Comparison of ENCODE assay signal across 1 cellular context in genomic region chr6:85081102-85081501, GRCh38.
TF ChIP-seq lines count a peak whose summit lies in the region.

No MANE protein-coding gene starts in this region.

TF ChIP-seq in H1, 55 proteins besides CTCF, POLR2A, EP300 and RAD21 (continued from another document):
- no peak for TF ChIP-seq CBX5 (IDR thresholded peaks at IDR 0.05; ENCODE audit: low read depth, low read length)
- no peak for TF ChIP-seq KDM4A (IDR thresholded peaks at IDR 0.05; ENCODE audit: low read depth, low read length, severe bottlenecking)
- TF ChIP-seq POLR2AphosphoS5 (IDR thresholded peaks at IDR 0.05; ENCODE audit: low read depth, low read length): no peak
- TF ChIP-seq SIX5 (IDR thresholded peaks at IDR 0.05; ENCODE audit: low read depth, low read length): no peak
- no peak for TF ChIP-seq CBX8 (IDR thresholded peaks at IDR 0.05; ENCODE audit: borderline replicate concordance, low read depth, low read length)
- no peak for TF ChIP-seq RXRA (IDR thresholded peaks at IDR 0.05; ENCODE audit: insufficient read depth, low read depth, low read length)
- TF ChIP-seq FOSL1 (IDR thresholded peaks at IDR 0.05; ENCODE audit: insufficient read depth, low read depth, low read length): no peak
- no peak for TF ChIP-seq GTF2F1 (IDR thresholded peaks at IDR 0.05; ENCODE audit: borderline replicate concordance, low read depth, low read length)
